Comparison of ENCODE assay signal across 11 cellular contexts in the genomic region with DNA sequence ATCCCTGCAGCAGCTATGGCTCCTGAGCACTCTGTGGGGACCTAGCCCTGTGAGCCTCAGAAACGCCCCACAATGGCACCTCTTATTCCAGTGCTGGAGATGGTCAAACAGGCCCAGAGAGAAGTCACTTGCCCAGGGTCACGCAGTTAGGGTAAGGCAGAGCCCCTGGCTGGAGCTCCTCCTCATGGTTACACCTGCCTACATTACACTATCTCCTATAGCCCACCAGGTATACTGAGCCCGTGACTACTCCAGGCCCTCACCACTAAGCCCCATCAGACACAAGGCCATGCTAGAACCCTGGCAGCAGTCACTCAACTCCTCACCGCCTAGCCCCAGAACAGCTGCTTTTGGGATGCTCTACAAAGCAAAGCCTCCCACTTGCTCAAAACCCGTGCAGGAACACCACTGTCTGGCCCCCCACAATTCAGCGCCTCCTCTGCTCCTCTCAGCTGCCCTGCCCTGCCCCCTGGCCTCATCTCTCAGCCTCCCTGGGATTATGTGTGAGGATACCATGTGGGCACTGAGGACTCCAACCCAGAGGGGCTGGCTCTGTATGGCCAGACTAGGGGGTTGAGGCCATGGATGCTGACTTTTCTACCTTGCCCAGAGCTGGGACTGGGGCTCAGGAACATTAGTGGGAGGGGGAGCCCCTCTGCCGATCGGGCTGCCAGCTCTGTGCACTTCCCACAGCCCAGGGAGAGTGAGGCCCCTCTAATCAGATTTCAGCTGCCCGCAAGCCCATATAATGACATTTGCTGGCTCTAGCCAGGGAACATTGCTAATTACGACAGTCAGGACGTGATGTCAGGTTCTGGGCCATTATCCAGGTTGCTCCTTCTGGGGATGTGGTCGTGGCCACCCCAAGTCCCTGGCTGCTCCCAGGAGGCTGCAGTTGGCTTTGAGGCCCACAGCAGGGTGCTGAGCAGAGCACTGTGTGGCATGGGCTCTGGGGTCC. TPM values are rescaled to one million over a fixed set of nuclear protein-coding genes. Genes with fewer than 3 reads are reported as not detected.
DNase-seq lines count a peak whose midpoint lies in the region; ATAC-seq, FAIRE-seq and TF ChIP-seq lines count a peak whose summit lies in the region.
"Had no signal": no experiment of that assay in that cellular context is flagged by ENCODE, and none has a peak within 500 bp of the region (broad histone marks: within the 10 kb centered on the region; RNA-seq: fewer than 3 reads in every experiment).

No MANE protein-coding gene starts in this region.

- H3K9me3 Mint-ChIP-seq in nephron, result no peaks in the 10 kb centered on the region

- peaks cover 28% of the 10 kb centered on the region for H3K36me3 Mint-ChIP-seq in nephron (ENCODE audit: low read depth)

- FAIRE-seq in RCC 7860 (lab: Jason Lieb, UNC), result no peak

- no peak for TF ChIP-seq CTCF in BE2C (IDR thresholded peaks at IDR 0.05; ENCODE audit: low read depth, low read length)
- TF ChIP-seq CTCF in nephron (IDR thresholded peaks at IDR 0.05; ENCODE audit: unreplicated experiment in 3 of 3), result no peak

- peaks cover 32% of the 10 kb centered on the region for H3K4me1 ChIP-seq in BE2C

- peak overlapping the region; percentile 19 for H3K4me3 ChIP-seq in BE2C (ENCODE audit: low read depth, low read length)

- peak overlapping the region; percentile 42 to 70 (median 66) for H3K27ac Mint-ChIP-seq in nephron
- H3K27ac Mint-ChIP-seq: T-helper 17 cell had no signal

- ATAC-seq in GM18873 (IDR thresholded peaks at IDR 0.05; ENCODE audit: low FRiP score, unreplicated experiment) (no peak), GM21737 (IDR thresholded peaks at IDR 0.05; ENCODE audit: unreplicated experiment) (no peak)
- ATAC-seq: T-helper 17 cell had no signal

- DNase-seq in BE2C (peak; percentile 61), SK-N-DZ (ENCODE audit: low spot score) (peak; percentile 90), fibroblast of gingiva (ENCODE audit: low read depth) (peak; percentile 55), RCC 7860 (ENCODE audit: low spot score) (no peak), T-helper 9 cell (no peak)
- DNase-seq: MM.1S; stimulated activated CD4-positive, alpha-beta T cell treated with anti-CD3 and anti-CD28 coated beads, Interleukin-15, amount 100 ng/mL, for 24 hours; T-helper 17 cell had no signal

- peak overlapping the region; percentile 62 to 77 (median 67) for H3K4me3 Mint-ChIP-seq in nephron
- H3K4me3 Mint-ChIP-seq: T-helper 17 cell had no signal

- H3K4me1 Mint-ChIP-seq in nephron, result peaks cover 26% of the 10 kb centered on the region

- peaks cover 4% of the 10 kb centered on the region for H3K27me3 Mint-ChIP-seq in nephron (ENCODE audit: low read depth)
- H3K27me3 Mint-ChIP-seq: T-helper 17 cell had no signal

- H3K27me3 ChIP-seq in BE2C, result no peaks in the 10 kb centered on the region

- H3K9me3 ChIP-seq in BE2C, result no peaks in the 10 kb centered on the region

- peaks cover 25% of the 10 kb centered on the region for H3K36me3 ChIP-seq in BE2C

RNA-seq across cellular contexts. Expression of gene NT5DC2, which starts 4.0 kb away (rescaled TPM):
- polyA plus RNA-seq in BE2C (2012; ENCODE audit: insufficient read depth, insufficient read length, low read depth), result 261 TPM
- 342 and 366 TPM in 2 replicates for polyA plus RNA-seq in SK-N-DZ (2014; cell fraction: cytosol; rRNA removed)
- 688 and 845 TPM in 2 replicates for polyA plus RNA-seq in SK-N-DZ (2014; cell fraction: nucleus; rRNA removed)

RNA-seq across cellular contexts. Expression of gene UQCC5, which starts 6.8 kb away (rescaled TPM):
- polyA plus RNA-seq in BE2C (2012; ENCODE audit: insufficient read depth, insufficient read length, low read depth), result 28.9 TPM
- 2.0 and 2.7 TPM in 2 replicates for polyA plus RNA-seq in SK-N-DZ (2014; cell fraction: cytosol; rRNA removed)
- 6.9 and 147 TPM in 2 replicates for polyA plus RNA-seq in SK-N-DZ (2014; cell fraction: nucleus; rRNA removed)

RNA-seq across cellular contexts. Expression of gene STAB1, which starts 34.5 kb away (rescaled TPM):
- polyA plus RNA-seq in BE2C (2012; ENCODE audit: insufficient read depth, insufficient read length, low read depth), result not detected
- 0.17 and 0.36 TPM in 2 replicates for polyA plus RNA-seq in SK-N-DZ (2014; cell fraction: cytosol; rRNA removed)
- polyA plus RNA-seq in SK-N-DZ (2014; cell fraction: nucleus; rRNA removed), result 4.5 and 8.7 TPM in 2 replicates

Comparison
In these comparisons a context has a peak if more than half of its experiments do, and no peak if none do; other contexts are left out.
1. DNase-seq: peak in BE2C (single experiment), SK-N-DZ (single experiment) and fibroblast of gingiva (single experiment); none in RCC 7860 (single experiment) and T-helper 9 cell (single experiment).